10 cellular contexts compared by ENCODE assay signal in genomic region chr17:17119106-17119505, GRCh38.
DNase-seq lines count a peak whose midpoint lies in the region; ATAC-seq and TF ChIP-seq lines count a peak whose summit lies in the region.
"Had no signal": no experiment of that assay in that cellular context is flagged by ENCODE, and none has a peak within 500 bp of the region (broad histone marks: within the 10 kb centered on the region; RNA-seq: fewer than 3 reads in every experiment).

No MANE protein-coding gene starts in this region.

- intact Hi-C loops in A673 (cut with micrococcal nuclease; ENCODE audit: unreplicated experiment) = no loop called here
- intact Hi-C loops in PC-9 (cut with micrococcal nuclease; ENCODE audit: unreplicated experiment) = no loop called here

- H3F3A ChIP-seq in PC-9 (ENCODE audit: insufficient read depth, low read depth) = peaks cover 75% of the 10 kb centered on the region

- BruUV-seq in A673 (replicated peaks; lab: Mats Ljungman, UMichigan) (no TSS peak), PC-9 (replicated peaks; lab: Mats Ljungman, UMichigan) (no TSS peak)

- H3K4me1 Mint-ChIP-seq in nephron = peaks cover 64% of the 10 kb centered on the region

- no peak overlapping the region for H3K4me3 Mint-ChIP-seq in nephron

- no peak for TF ChIP-seq CTCF in A673 (conservative IDR thresholded peaks at IDR 0.05; ENCODE audit: low read depth, low read length)
- no peak for TF ChIP-seq CTCF in PC-9 (conservative IDR thresholded peaks at IDR 0.05)
- no peak for TF ChIP-seq CTCF in nephron (IDR thresholded peaks at IDR 0.05; ENCODE audit: unreplicated experiment in 3 of 3)

- no peaks in the 10 kb centered on the region for H3K36me3 Mint-ChIP-seq in nephron (ENCODE audit: low read depth)

- H3K27ac ChIP-seq in A673 (ENCODE audit: low read depth, low read length, poor library complexity, severe bottlenecking) = peak overlapping the region; percentile 54
- peak overlapping the region; percentile 20; the same call in 1 of the 2 replicates for H3K27ac ChIP-seq in PC-9

- H3K4me3 ChIP-seq in A673 (ENCODE audit: low read depth, low read length, poor library complexity, severe bottlenecking) = no peak overlapping the region
- H3K4me3 ChIP-seq in PC-9 = no peak overlapping the region
- H3K4me3 ChIP-seq: K562 had no signal

- H3K4me2 ChIP-seq in PC-9 = no peak overlapping the region

- CTCF ChIA-PET in A673 (lab: Charles Lee) = no interaction called here
- CTCF ChIA-PET in PC-9 (lab: Charles Lee) = interaction anchor here (0.7 kb wide), 1 partner anchor 231 kb away, joined by 3 read pairs; no protein-coding TSS in a partner anchor

- H3K4me1 ChIP-seq in A673 (ENCODE audit: insufficient read depth, low read length, poor library complexity, severe bottlenecking) (peaks cover 11% of the 10 kb centered on the region), PC-9 (replicated peaks; ENCODE audit: insufficient read depth) (peaks cover 9% of the 10 kb centered on the region; the same call in 1 of the 2 replicates)

- H3K9me3 ChIP-seq in A673 (ENCODE audit: low read depth, low read length, poor library complexity, severe bottlenecking) (no peaks in the 10 kb centered on the region), PC-9 (ENCODE audit: insufficient read depth, low read depth) (no peaks in the 10 kb centered on the region)

- H2AFZ ChIP-seq in PC-9 = no peak overlapping the region

- no peaks in the 10 kb centered on the region for H3K9me3 Mint-ChIP-seq in nephron

- H3K27me3 ChIP-seq in A673 (replicated peaks; ENCODE audit: insufficient read depth, low read depth, low read length, poor library complexity) (no peaks in the 10 kb centered on the region), PC-9 (ENCODE audit: insufficient read depth, low read depth) (no peaks in the 10 kb centered on the region)

- H3K36me3 ChIP-seq in A673 (ENCODE audit: insufficient read depth, low read length, poor library complexity, severe bottlenecking) (no peaks in the 10 kb centered on the region), PC-9 (ENCODE audit: low read depth) (peaks cover 6% of the 10 kb centered on the region; the same call in 1 of the 2 replicates)

- H3K27ac Mint-ChIP-seq in nephron = peak overlapping the region; percentile 90 to 97 (median 95)

- no peaks in the 10 kb centered on the region for H3K27me3 Mint-ChIP-seq in nephron (ENCODE audit: low read depth)

- POLR2A ChIA-PET in A673 (lab: Charles Lee; ENCODE audit: low non-redundant PET) = no interaction called here
- POLR2A ChIA-PET in PC-9 (lab: Charles Lee; ENCODE audit: unreplicated experiment) = interaction anchor here (0.6 to 0.7 kb wide), 4 partner anchors 9 to 98 kb away, joined by 3 to 19 read pairs (median 4); no protein-coding TSS in a partner anchor

- H4K20me1 ChIP-seq in PC-9 (ENCODE audit: insufficient read depth) = peaks cover 99% of the 10 kb centered on the region

- DNase-seq in A673 (ENCODE audit: low spot score) (no peak), PC-9 (no peak), NCI-H526 treated with DMSO at 0.1 percent for 48 hours (lab: John Stamatoyannopoulos, UW) (no peak), RPMI8226 (no peak)
- DNase-seq: COR-L47 had no signal

- H3K9me2 ChIP-seq in PC-9 (ENCODE audit: insufficient read depth) = no peaks in the 10 kb centered on the region

- ATAC-seq in esophagus mucosa (peak; percentile 18), HG03039 (IDR thresholded peaks at IDR 0.05; ENCODE audit: unreplicated experiment) (no peak), GM21723 (IDR thresholded peaks at IDR 0.05; ENCODE audit: unreplicated experiment) (no peak)
- ATAC-seq: K562 had no signal

- H3K79me2 ChIP-seq in PC-9 (ENCODE audit: low read depth) = peaks cover 98% of the 10 kb centered on the region
